In genomic region chr6:165889636-165890403, GRCh38 we compare ENCODE assay signal across 8 cellular contexts.
DNase-seq lines count a peak whose midpoint lies in the region; ATAC-seq and TF ChIP-seq lines count a peak whose summit lies in the region.

No MANE protein-coding gene starts in this region.

- DNase-seq in AG20443 (ENCODE audit: low spot score): peak; percentile 75
- DNase-seq in H4 (ENCODE audit: low spot score): peak; percentile 37
- peak; percentile 39 for DNase-seq in astrocyte of the cerebellum (ENCODE audit: low read depth)
- no peak for DNase-seq in left lobe of liver (ENCODE audit: low spot score)
- DNase-seq in T-cell: no peak
- no peak for DNase-seq in stimulated activated CD4-positive, alpha-beta T cell treated with anti-CD3 and anti-CD28 coated beads, Interleukin-12 subunit alpha, Interleukin-12 subunit beta, amount 100 ng/mL, for 4 hours

- peaks cover 3 to 4% (median 4%) of the 10 kb centered on the region in 3 donors for H3K4me1 Mint-ChIP-seq in T-cell

- H3K4me3 Mint-ChIP-seq in T-cell: no peak overlapping the region

- H3K36me3 Mint-ChIP-seq in T-cell: no peaks in the 10 kb centered on the region

- no peak overlapping the region for H3K27ac Mint-ChIP-seq in T-cell

- H3K27me3 Mint-ChIP-seq in T-cell: peaks cover 19% of the 10 kb centered on the region in 2 donors

- no peak overlapping the region for H3K4me3 ChIP-seq in astrocyte of the cerebellum (ENCODE audit: low read depth, low read length)

- CTCF ChIA-PET in T-cell (lab: Charles Lee): no interaction called here

- POLR2A ChIA-PET in T-cell (lab: Charles Lee): no interaction called here

- peak; percentile 89 for TF ChIP-seq CTCF in astrocyte of the cerebellum (IDR thresholded peaks at IDR 0.05; ENCODE audit: low read depth, low read length, missing control alignments)

- H3K9me3 Mint-ChIP-seq in T-cell: peaks cover 0 to 5% (median 0%) of the 10 kb centered on the region in 3 donors

- in situ Hi-C loops in astrocyte of the cerebellum (cut with HindIII; ENCODE audit: low sequenced_read_pairs): loop anchor here (5.0 kb wide), 1 partner anchor 202 kb away; no protein-coding TSS in a partner anchor

- ATAC-seq in left lobe of liver (peak; percentile 83), T-cell (replicated peaks in 1 of 4) (no peak), HG03045 (IDR thresholded peaks at IDR 0.05; ENCODE audit: unreplicated experiment) (no peak), GM21717 (IDR thresholded peaks at IDR 0.05; ENCODE audit: unreplicated experiment) (no peak)

Comparison
In these comparisons a context has a peak if more than half of its experiments do, and no peak if none do; other contexts are left out.
1. DNase-seq: peak in AG20443 (single experiment), H4 (single experiment) and astrocyte of the cerebellum (single experiment); none in left lobe of liver (single experiment), T-cell (0 of 34) and stimulated activated CD4-positive, alpha-beta T cell treated with anti-CD3 and anti-CD28 coated beads, Interleukin-12 subunit alpha, Interleukin-12 subunit beta, amount 100 ng/mL, for 4 hours (single experiment).